ENCODE assay signal across 23 cellular contexts in genomic region chr11:85813721-85814120, GRCh38. TPM values are rescaled to one million over a fixed set of nuclear protein-coding genes. Genes with fewer than 3 reads are reported as not detected.
DNase-seq lines count a peak whose midpoint lies in the region; ATAC-seq and TF ChIP-seq lines count a peak whose summit lies in the region.
"Had no signal": no experiment of that assay in that cellular context is flagged by ENCODE, and none has a peak within 500 bp of the region (broad histone marks: within the 10 kb centered on the region; RNA-seq: fewer than 3 reads in every experiment).

No MANE protein-coding gene starts in this region.

- no peak for TF ChIP-seq POLR2A in Peyer's patch (IDR thresholded peaks at IDR 0.05)

- H3K4me3 ChIP-seq in Peyer's patch (no peak overlapping the region), mucosa of descending colon (no peak overlapping the region)
- H3K4me3 ChIP-seq: BLaER1 treated with 17β-estradiol and CSF1 and Interleukin-3, amounts not matched to agents 10 nM and 100 nM; left ventricle myocardium inferior; smooth muscle cell had no signal

- ATAC-seq in mucosa of descending colon (peak; percentile 69), HG03520 (IDR thresholded peaks at IDR 0.05; ENCODE audit: unreplicated experiment) (no peak), GM21717 (IDR thresholded peaks at IDR 0.05; ENCODE audit: unreplicated experiment) (no peak)
- ATAC-seq: Panc1 had no signal

- H3K36me3 ChIP-seq in Peyer's patch (no peaks in the 10 kb centered on the region), mucosa of descending colon (ENCODE audit: low read depth) (no peaks in the 10 kb centered on the region)
- H3K36me3 ChIP-seq: BLaER1 treated with 17β-estradiol and CSF1 and Interleukin-3, amounts not matched to agents 10 nM and 100 nM; left ventricle myocardium inferior had no signal

- H3K27me3 ChIP-seq in Peyer's patch, result no peaks in the 10 kb centered on the region

- DNase-seq in DMS53 (lab: John Stamatoyannopoulos, UW), result peak; percentile 30
- DNase-seq in DMS53 treated with DMSO at 0.1 percent for 48 hours (lab: John Stamatoyannopoulos, UW; ENCODE audit: unreplicated experiment), result no peak
- DNase-seq in HT-29 (ENCODE audit: low spot score), result peak; percentile 54
- DNase-seq in Peyer's patch, result peak in 2 of 3 donors; percentile 70 to 81
- DNase-seq in mucosa of descending colon, result peak; percentile 65 to 82 (median 80)
- no peak for DNase-seq in NK-92 (lab: John Stamatoyannopoulos, UW; ENCODE audit: unreplicated experiment)
- DNase-seq: activated CD4-positive, alpha-beta T cell treated with anti-CD3 and anti-CD28 coated beads, Interleukin-2, amount 50 U/mL, for 4 hours; dermis blood vessel endothelial cell; DND-41; erythroblast; H7; left ventricle myocardium inferior; NCI-H1417 treated with DMSO at 0.1 percent for 48 hours; NCI-H526; SK-N-SH had no signal

- peaks cover 0 to 30% (median 3%) of the 10 kb centered on the region in 4 donors for H3K4me1 ChIP-seq in Peyer's patch
- peaks cover 32% of the 10 kb centered on the region for H3K4me1 ChIP-seq in mucosa of descending colon (ENCODE audit: low read depth)

- intact Hi-C loops in mucosa of descending colon (cut with DNase I, micrococcal nuclease), result no loop called here

- H3K9me3 ChIP-seq in Peyer's patch (no peaks in the 10 kb centered on the region), mucosa of descending colon (no peaks in the 10 kb centered on the region)
- H3K9me3 ChIP-seq: left ventricle myocardium inferior, SK-N-SH had no signal

- peak overlapping the region in 1 of 4 donors; percentile 31 for H3K27ac ChIP-seq in Peyer's patch
- H3K27ac ChIP-seq: BLaER1 treated with 17β-estradiol and CSF1 and Interleukin-3, amounts not matched to agents 10 nM and 100 nM; HL-60; KMS-11; left ventricle myocardium inferior had no signal

- TF ChIP-seq CTCF in Peyer's patch (IDR thresholded peaks at IDR 0.05), result no peak
- no peak for TF ChIP-seq CTCF in mucosa of descending colon (IDR thresholded peaks at IDR 0.05)

RNA-seq across cellular contexts. Expression of gene SYTL2, which starts 2.8 kb away (rescaled TPM):
- total RNA-seq in HT-29 (2014; rRNA removed; shearing (Covaris generic)), result 16.6 and 18.7 TPM in 2 replicates
- total RNA-seq in Peyer's patch (100 to 1,000 TPM in 3 of 4 donors, 10 to 100 TPM in 1; 96.6 to 211 (median 125) TPM), mucosa of descending colon (100 to 1,000 TPM; 150 to 502 (median 282) TPM)

RNA-seq across cellular contexts. Expression of gene CCDC83, which starts 41.5 kb away (rescaled TPM):
- not detected in 2 replicates for total RNA-seq in HT-29 (2014; rRNA removed; shearing (Covaris generic))
- total RNA-seq in Peyer's patch (not detected), mucosa of descending colon (not detected)
- total RNA-seq: A172, dermis blood vessel endothelial cell, H7, left ventricle myocardium inferior, smooth muscle cell had no signal

Comparison
In these comparisons a context has a peak if more than half of its experiments do, and no peak if none do; other contexts are left out.
1. DNase-seq: peak in DMS53 (single experiment), HT-29 (single experiment), Peyer's patch (2 of 3) and mucosa of descending colon (3 of 3); none in DMS53 treated with DMSO at 0.1 percent for 48 hours (single experiment) and NK-92 (single experiment).